In genomic region chr3:105823149-105823866, GRCh38 we compare ENCODE assay signal across 8 cellular contexts. TPM values are rescaled to one million over a fixed set of nuclear protein-coding genes. Genes with fewer than 3 reads are reported as not detected.
A peak's percentile ranks its signal among the peaks of the same experiment; 100 is the strongest.
DNase-seq lines count a peak whose midpoint lies in the region; ATAC-seq and TF ChIP-seq lines count a peak whose summit lies in the region.

No MANE protein-coding gene starts in this region.

- no peaks in the 10 kb centered on the region for H3K9me2 ChIP-seq in hepatocyte (replicated peaks; ENCODE audit: insufficient read depth)

- no peak overlapping the region for H2AFZ ChIP-seq in hepatocyte

- peak overlapping the region; percentile 14 for H3K4me3 Mint-ChIP-seq in T-helper 1 cell treated with Interleukin-12 subunit alpha and Interleukin-12 subunit beta and Interleukin-4 antibody, amounts not matched to agents 30 μg/mL and 1 μg/mL, for 36 hours
- H3K4me3 Mint-ChIP-seq in activated naive CD8-positive, alpha-beta T cell treated with anti-CD3 and anti-CD28 coated beads, Interleukin-2, amount 50 U/mL, for 24 hours, result peak overlapping the region; percentile 34

- H3K27ac Mint-ChIP-seq in T-helper 1 cell treated with Interleukin-12 subunit alpha and Interleukin-12 subunit beta and Interleukin-4 antibody, amounts not matched to agents 30 μg/mL and 1 μg/mL, for 36 hours, result peak overlapping the region; percentile 82
- H3K27ac Mint-ChIP-seq in activated naive CD8-positive, alpha-beta T cell treated with anti-CD3 and anti-CD28 coated beads, Interleukin-2, amount 50 U/mL, for 24 hours, result peak overlapping the region; percentile 97

- no peaks in the 10 kb centered on the region for H3K27me3 Mint-ChIP-seq in T-helper 1 cell treated with Interleukin-12 subunit alpha and Interleukin-12 subunit beta and Interleukin-4 antibody, amounts not matched to agents 30 μg/mL and 1 μg/mL, for 36 hours (ENCODE audit: low read depth)
- no peaks in the 10 kb centered on the region for H3K27me3 Mint-ChIP-seq in activated naive CD8-positive, alpha-beta T cell treated with anti-CD3 and anti-CD28 coated beads, Interleukin-2, amount 50 U/mL, for 24 hours

- peaks cover 59% of the 10 kb centered on the region for H3K36me3 Mint-ChIP-seq in T-helper 1 cell treated with Interleukin-12 subunit alpha and Interleukin-12 subunit beta and Interleukin-4 antibody, amounts not matched to agents 30 μg/mL and 1 μg/mL, for 36 hours (ENCODE audit: low read depth)
- H3K36me3 Mint-ChIP-seq in activated naive CD8-positive, alpha-beta T cell treated with anti-CD3 and anti-CD28 coated beads, Interleukin-2, amount 50 U/mL, for 24 hours (ENCODE audit: low read depth), result peaks cover 76% of the 10 kb centered on the region

- peaks cover 28% of the 10 kb centered on the region for H3K4me1 ChIP-seq in hepatocyte (ENCODE audit: insufficient read depth)

- no peaks in the 10 kb centered on the region for H3K36me3 ChIP-seq in hepatocyte (replicated peaks; ENCODE audit: insufficient read depth, low read depth)

- no peak overlapping the region for H3K4me3 ChIP-seq in hepatocyte

- no peak for TF ChIP-seq CTCF in hepatocyte (IDR thresholded peaks at IDR 0.05; ENCODE audit: poor library complexity)

- no peaks in the 10 kb centered on the region for H3K9me3 Mint-ChIP-seq in T-helper 1 cell treated with Interleukin-12 subunit alpha and Interleukin-12 subunit beta and Interleukin-4 antibody, amounts not matched to agents 30 μg/mL and 1 μg/mL, for 36 hours
- peaks cover 6% of the 10 kb centered on the region for H3K9me3 Mint-ChIP-seq in activated naive CD8-positive, alpha-beta T cell treated with anti-CD3 and anti-CD28 coated beads, Interleukin-2, amount 50 U/mL, for 24 hours

- no peaks in the 10 kb centered on the region for H4K20me1 ChIP-seq in hepatocyte (ENCODE audit: insufficient read depth, poor library complexity, severe bottlenecking)

- H3K27me3 ChIP-seq in hepatocyte, result no peaks in the 10 kb centered on the region

- no peak for DNase-seq in T-helper 1 cell
- no peak for DNase-seq in activated naive CD8-positive, alpha-beta T cell treated with anti-CD3 and anti-CD28 coated beads, Interleukin-2, amount 50 U/mL, for 24 hours
- DNase-seq in hepatocyte (ENCODE audit: low spot score), result peak; percentile 62
- DNase-seq in NCI-H1105 (lab: John Stamatoyannopoulos, UW), result no peak

- H3K27ac ChIP-seq in hepatocyte, result peak overlapping the region; percentile 79
- peak overlapping the region; percentile 36 for H3K27ac ChIP-seq in temporal lobe (ENCODE audit: low read depth, low read length)

- peaks cover 52% of the 10 kb centered on the region for H3K4me1 Mint-ChIP-seq in T-helper 1 cell treated with Interleukin-12 subunit alpha and Interleukin-12 subunit beta and Interleukin-4 antibody, amounts not matched to agents 30 μg/mL and 1 μg/mL, for 36 hours (ENCODE audit: low read depth)
- H3K4me1 Mint-ChIP-seq in activated naive CD8-positive, alpha-beta T cell treated with anti-CD3 and anti-CD28 coated beads, Interleukin-2, amount 50 U/mL, for 24 hours, result peaks cover 84% of the 10 kb centered on the region

- H3K9me3 ChIP-seq in hepatocyte (ENCODE audit: low read depth), result no peaks in the 10 kb centered on the region

- H3K79me2 ChIP-seq in hepatocyte, result peaks cover 55% of the 10 kb centered on the region

- ATAC-seq in activated naive CD8-positive, alpha-beta T cell treated with anti-CD3 and anti-CD28 coated beads, Interleukin-2, amount 50 U/mL, for 24 hours, result peak; percentile 75
- ATAC-seq in GM19395 (IDR thresholded peaks at IDR 0.05; ENCODE audit: unreplicated experiment), result no peak
- ATAC-seq in GM21825 (IDR thresholded peaks at IDR 0.05; ENCODE audit: unreplicated experiment), result no peak

- peak overlapping the region; percentile 7 for H3K4me2 ChIP-seq in hepatocyte

- WGBS in hepatocyte (ENCODE audit: low lambda C conversion rate, missing lambda C conversion rate), result 46% methylated on average over 4 of the region's 4 CpGs

RNA-seq across cellular contexts. Expression of gene CBLB, which starts 45.5 kb away (rescaled TPM):
- total RNA-seq in hepatocyte (29.2 and 56.0 TPM in 2 replicates), temporal lobe (29.0 TPM)
- 21.3 and 22.6 TPM in 2 replicates for polyA plus RNA-seq in hepatocyte
